8 cellular contexts compared by ENCODE assay signal in the genomic region with DNA sequence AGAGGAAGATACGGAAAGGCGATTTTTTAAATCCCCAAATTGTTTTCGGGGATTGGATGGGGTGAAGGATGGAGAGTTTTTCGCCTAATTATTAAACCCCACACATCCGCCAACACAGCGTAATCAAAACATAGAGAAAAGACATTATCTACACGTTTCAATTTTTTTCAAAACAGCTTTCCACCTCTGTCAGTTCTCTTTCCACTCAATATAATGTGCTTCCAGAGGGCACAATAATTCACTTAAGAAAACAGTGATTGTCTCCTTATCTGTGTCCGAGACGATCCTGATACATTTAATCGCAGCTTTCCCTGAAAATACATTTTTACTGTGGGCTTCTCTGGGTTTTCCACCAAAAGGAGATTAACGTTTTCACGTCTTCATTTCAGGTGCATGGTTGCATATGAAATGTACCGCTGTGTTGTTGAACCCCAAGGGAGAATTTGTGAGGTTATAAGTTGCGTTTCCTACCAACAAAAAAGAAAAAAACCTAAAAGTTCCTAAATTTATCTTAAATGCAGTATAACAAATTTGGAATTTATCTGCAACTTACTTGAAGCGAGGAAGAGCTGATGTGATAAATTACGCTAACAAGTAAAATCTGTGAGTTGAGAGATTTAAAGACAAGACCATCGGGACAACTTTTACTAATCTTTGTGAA. TPM values are rescaled to one million over a fixed set of nuclear protein-coding genes. Genes with fewer than 3 reads are reported as not detected.
DNase-seq lines count a peak whose midpoint lies in the region; FAIRE-seq and TF ChIP-seq lines count a peak whose summit lies in the region.

No MANE protein-coding gene starts in this region.

- peak overlapping the region in 1 of 5 donors; percentile 2 for H3K27ac ChIP-seq in adrenal gland
- H3K27ac ChIP-seq in kidney (ENCODE audit: low read depth in 2 of 2, low read length in 2 of 2): no peak overlapping the region

- peak overlapping the region; percentile 38 to 64 for H3K9ac ChIP-seq in kidney (ENCODE audit: low read length in 2 of 2)

- H3K36me3 Mint-ChIP-seq in activated CD4-positive, alpha-beta T cell treated with anti-CD3 and anti-CD28 coated beads, Interleukin-2, amount 10 ng/mL, durations not matched to agents 24 days and 14 days (ENCODE audit: low read depth): peaks cover 14% of the 10 kb centered on the region

- intact Hi-C loops in activated CD4-positive, alpha-beta T cell treated with anti-CD3 and anti-CD28 coated beads, Interleukin-2, amount 10 ng/mL, durations not matched to agents 24 days and 14 days (cut with micrococcal nuclease): loop anchor here (2.0 to 10.0 kb wide), 6 partner anchors 42 to 1505 kb away; a partner anchor contains a TSS
- intact Hi-C loops in adrenal gland (cut with DNase I) (loop anchor here in 1 of 2 donors (10.0 kb wide), 1 partner anchor 55 kb away; a partner anchor contains a TSS), kidney (cut with DNase I) (no loop called here)

- H3K4me3 ChIP-seq in adrenal gland: peak overlapping the region in 3 of 4 donors; percentile 35 to 86 (median 53)
- peak overlapping the region; percentile 95 for H3K4me3 ChIP-seq in kidney (ENCODE audit: low read length in 2 of 2)

- DNase-seq in activated CD4-positive, alpha-beta T cell treated with anti-CD3 and anti-CD28 coated beads, Interleukin-2, amount 10 ng/mL, durations not matched to agents 24 days and 14 days: peak; percentile 59
- DNase-seq in activated CD4-positive, alpha-beta T cell treated with anti-CD3 and anti-CD28 coated beads, Interleukin-2, amount 50 U/mL, for 48 hours: no peak
- no peak for DNase-seq in adrenal gland
- DNase-seq in kidney: no peak
- DNase-seq in superior temporal gyrus (ENCODE audit: extremely low spot score): peak; percentile 49
- no peak for DNase-seq in NCI-H1436 (lab: John Stamatoyannopoulos, UW)
- DNase-seq in NCI-H226: no peak
- no peak for DNase-seq in SKM-1 (lab: John Stamatoyannopoulos, UW; ENCODE audit: unreplicated experiment)

- no peaks in the 10 kb centered on the region for H3K9me3 Mint-ChIP-seq in activated CD4-positive, alpha-beta T cell treated with anti-CD3 and anti-CD28 coated beads, Interleukin-2, amount 10 ng/mL, durations not matched to agents 24 days and 14 days

- peak overlapping the region; percentile 100 for H3K4me3 Mint-ChIP-seq in activated CD4-positive, alpha-beta T cell treated with anti-CD3 and anti-CD28 coated beads, Interleukin-2, amount 10 ng/mL, durations not matched to agents 24 days and 14 days

- H3K9me3 ChIP-seq in adrenal gland (replicated peaks in 1 of 3) (no peaks in the 10 kb centered on the region), kidney (ENCODE audit: control insufficient read depth in 1 of 2, low read length in 2 of 2) (no peaks in the 10 kb centered on the region)

- TF ChIP-seq CTCF in adrenal gland (IDR thresholded peaks at IDR 0.05) (no peak), kidney (IDR thresholded peaks at IDR 0.05; ENCODE audit: borderline replicate concordance, extremely low read depth, insufficient read depth) (no peak)

- H3K4me1 ChIP-seq in adrenal gland (replicated peaks in 1 of 2): peaks cover 5 to 11% of the 10 kb centered on the region in 2 donors
- peaks cover 7% of the 10 kb centered on the region in 2 donors for H3K4me1 ChIP-seq in kidney (ENCODE audit: control insufficient read depth in 1 of 2, insufficient read depth in 1 of 2, low read depth in 1 of 2, low read length in 2 of 2)

- FAIRE-seq in kidney (lab: Jason Lieb, UNC): no peak

- 2 to 5% (median 3%) methylated on average over 17 of the region's 17 CpGs for WGBS in adrenal gland, 4 donors

- H3K27me3 ChIP-seq in adrenal gland: no peaks in the 10 kb centered on the region

- H3K27ac Mint-ChIP-seq in activated CD4-positive, alpha-beta T cell treated with anti-CD3 and anti-CD28 coated beads, Interleukin-2, amount 10 ng/mL, durations not matched to agents 24 days and 14 days: peak overlapping the region; percentile 99

- H3K36me3 ChIP-seq in adrenal gland (replicated peaks in 1 of 2) (no peaks in the 10 kb centered on the region), kidney (ENCODE audit: control insufficient read depth in 1 of 2, insufficient read depth in 2 of 2, low read length in 2 of 2) (no peaks in the 10 kb centered on the region)

- TF ChIP-seq POLR2A in adrenal gland (IDR thresholded peaks at IDR 0.05): no peak

- peaks cover 30% of the 10 kb centered on the region for H3K4me1 Mint-ChIP-seq in activated CD4-positive, alpha-beta T cell treated with anti-CD3 and anti-CD28 coated beads, Interleukin-2, amount 10 ng/mL, durations not matched to agents 24 days and 14 days

- no peaks in the 10 kb centered on the region for H3K27me3 Mint-ChIP-seq in activated CD4-positive, alpha-beta T cell treated with anti-CD3 and anti-CD28 coated beads, Interleukin-2, amount 10 ng/mL, durations not matched to agents 24 days and 14 days

RNA-seq across cellular contexts. Expression of a gene that starts 0.6 kb away (rescaled TPM):
- 21.4 and 22.6 TPM in 2 replicates for total RNA-seq in activated CD4-positive, alpha-beta T cell treated with anti-CD3 and anti-CD28 coated beads, Interleukin-2, amount 10 ng/mL, durations not matched to agents 24 days and 14 days
- total RNA-seq in adrenal gland: 10 to 100 TPM in 3 of 8 donors, 1 to 10 TPM in 5; 4.8 to 11.1 (median 7.5) TPM
- polyA plus RNA-seq in adrenal gland: 10 to 100 TPM in 1 of 3 donors, 1 to 10 TPM in 2; 1.5 to 11.5 (median 1.7) TPM
- total RNA-seq in kidney: 9.9 TPM
- polyA plus RNA-seq in kidney (ENCODE audit: insufficient read depth, low read depth, low replicate concordance): 4.0 TPM

RNA-seq across cellular contexts. Expression of a gene that starts 56.2 kb away (rescaled TPM):
- total RNA-seq in activated CD4-positive, alpha-beta T cell treated with anti-CD3 and anti-CD28 coated beads, Interleukin-2, amount 10 ng/mL, durations not matched to agents 24 days and 14 days: 0.12 and 0.14 TPM in 2 replicates
- total RNA-seq in adrenal gland (not detected), kidney (not detected)
- polyA plus RNA-seq in adrenal gland (under 1 TPM in 1 of 3 donors, not detected in 2; 0.03 TPM), kidney (ENCODE audit: insufficient read depth, low read depth, low replicate concordance) (not detected)

Comparison
In these comparisons a context has a peak if more than half of its experiments do, and no peak if none do; other contexts are left out.
1. DNase-seq: peak in activated CD4-positive, alpha-beta T cell treated with anti-CD3 and anti-CD28 coated beads, Interleukin-2, amount 10 ng/mL, durations not matched to agents 24 days and 14 days (single experiment) and superior temporal gyrus (single experiment); none in activated CD4-positive, alpha-beta T cell treated with anti-CD3 and anti-CD28 coated beads, Interleukin-2, amount 50 U/mL, for 48 hours (0 of 2), adrenal gland (0 of 7), kidney (single experiment), NCI-H1436 (single experiment), NCI-H226 (single experiment) and SKM-1 (single experiment).